Comparison of ENCODE assay signal across 9 cellular contexts in genomic region chr15:55282284-55282833, GRCh38. TPM values are rescaled to one million over a fixed set of nuclear protein-coding genes. Genes with fewer than 3 reads are reported as not detected.
DNase-seq lines count a peak whose midpoint lies in the region; ATAC-seq and TF ChIP-seq lines count a peak whose summit lies in the region.
"Had no signal": no experiment of that assay in that cellular context is flagged by ENCODE, and none has a peak within 500 bp of the region (broad histone marks: within the 10 kb centered on the region; RNA-seq: fewer than 3 reads in every experiment).

No MANE protein-coding gene starts in this region.

- H3K4me3 ChIP-seq in esophagus squamous epithelium (no peak overlapping the region), uterus (no peak overlapping the region)
- H3K4me3 ChIP-seq: A549 had no signal

- intact Hi-C loops in activated CD4-positive, alpha-beta T cell treated with anti-CD3 and anti-CD28 coated beads, Interleukin-2, amount 10 ng/mL, durations not matched to agents 24 days and 14 days (cut with micrococcal nuclease) = loop anchor here (5.0 kb wide), 1 partner anchor 35 kb away; the partner anchor contains the start of genes PIGB and PIGBOS1
- intact Hi-C loops in esophagus squamous epithelium (cut with DNase I) = no loop called here
- intact Hi-C loops in uterus (cut with DNase I; ENCODE audit: low total_unique reads) = no loop called here

- 66 to 98% methylated on average over 4 to 5 of the region's 5 CpGs for WGBS in esophagus squamous epithelium, 2 donors

- peak overlapping the region; percentile 55 for H3K4me3 Mint-ChIP-seq in activated CD4-positive, alpha-beta T cell treated with anti-CD3 and anti-CD28 coated beads, Interleukin-2, amount 10 ng/mL, durations not matched to agents 24 days and 14 days
- H3K4me3 Mint-ChIP-seq in T-helper 1 cell treated with Interleukin-12 subunit alpha and Interleukin-12 subunit beta and Interleukin-4 antibody, amounts not matched to agents 30 μg/mL and 1 μg/mL, for 36 hours = peak overlapping the region; percentile 57
- H3K4me3 Mint-ChIP-seq in stimulated activated naive B cell treated with anti-CD40 and anti-IgM and Interleukin-4, amounts not matched to agents 10 μg/mL and 1 μg/mL and 100 μg/mL, for 72 hours = no peak overlapping the region

- H3K4me1 ChIP-seq in esophagus squamous epithelium (peaks cover 0 to 65% (median 23%) of the 10 kb centered on the region in 3 donors), uterus (no peaks in the 10 kb centered on the region)

- no peaks in the 10 kb centered on the region for H3K27me3 Mint-ChIP-seq in activated CD4-positive, alpha-beta T cell treated with anti-CD3 and anti-CD28 coated beads, Interleukin-2, amount 10 ng/mL, durations not matched to agents 24 days and 14 days
- H3K27me3 Mint-ChIP-seq in T-helper 1 cell treated with Interleukin-12 subunit alpha and Interleukin-12 subunit beta and Interleukin-4 antibody, amounts not matched to agents 30 μg/mL and 1 μg/mL, for 36 hours (ENCODE audit: low read depth) = no peaks in the 10 kb centered on the region
- H3K27me3 Mint-ChIP-seq in stimulated activated naive B cell treated with anti-CD40 and anti-IgM and Interleukin-4, amounts not matched to agents 10 μg/mL and 1 μg/mL and 100 μg/mL, for 72 hours = no peaks in the 10 kb centered on the region

- H3K27ac Mint-ChIP-seq in activated CD4-positive, alpha-beta T cell treated with anti-CD3 and anti-CD28 coated beads, Interleukin-2, amount 10 ng/mL, durations not matched to agents 24 days and 14 days = peak overlapping the region; percentile 83
- peak overlapping the region; percentile 88 for H3K27ac Mint-ChIP-seq in T-helper 1 cell treated with Interleukin-12 subunit alpha and Interleukin-12 subunit beta and Interleukin-4 antibody, amounts not matched to agents 30 μg/mL and 1 μg/mL, for 36 hours
- peak overlapping the region; percentile 86 for H3K27ac Mint-ChIP-seq in stimulated activated naive B cell treated with anti-CD40 and anti-IgM and Interleukin-4, amounts not matched to agents 10 μg/mL and 1 μg/mL and 100 μg/mL, for 72 hours

- TF ChIP-seq POLR2A in esophagus squamous epithelium (IDR thresholded peaks at IDR 0.05) (no peak), uterus (IDR thresholded peaks at IDR 0.05) (no peak)

- H3K36me3 ChIP-seq in esophagus squamous epithelium = no peaks in the 10 kb centered on the region
- H3K36me3 ChIP-seq in uterus = no peaks in the 10 kb centered on the region

- no peaks in the 10 kb centered on the region for H3K9me3 Mint-ChIP-seq in activated CD4-positive, alpha-beta T cell treated with anti-CD3 and anti-CD28 coated beads, Interleukin-2, amount 10 ng/mL, durations not matched to agents 24 days and 14 days
- no peaks in the 10 kb centered on the region for H3K9me3 Mint-ChIP-seq in T-helper 1 cell treated with Interleukin-12 subunit alpha and Interleukin-12 subunit beta and Interleukin-4 antibody, amounts not matched to agents 30 μg/mL and 1 μg/mL, for 36 hours
- H3K9me3 Mint-ChIP-seq in stimulated activated naive B cell treated with anti-CD40 and anti-IgM and Interleukin-4, amounts not matched to agents 10 μg/mL and 1 μg/mL and 100 μg/mL, for 72 hours = no peaks in the 10 kb centered on the region

- no peaks in the 10 kb centered on the region for H3K9me3 ChIP-seq in esophagus squamous epithelium
- no peaks in the 10 kb centered on the region for H3K9me3 ChIP-seq in uterus
- H3K9me3 ChIP-seq: A549 had no signal

- no peak for ATAC-seq in stimulated activated naive B cell treated with anti-CD40 and anti-IgM and Interleukin-4, amounts not matched to agents 10 μg/mL and 1 μg/mL and 100 μg/mL, for 72 hours (replicated peaks)

- H3K27ac ChIP-seq in esophagus squamous epithelium = peak overlapping the region in 3 of 4 donors; percentile 36 to 71 (median 67)
- no peak overlapping the region for H3K27ac ChIP-seq in uterus
- H3K27ac ChIP-seq: A549 had no signal

- H3K36me3 Mint-ChIP-seq in activated CD4-positive, alpha-beta T cell treated with anti-CD3 and anti-CD28 coated beads, Interleukin-2, amount 10 ng/mL, durations not matched to agents 24 days and 14 days (ENCODE audit: low read depth) = peaks cover 42% of the 10 kb centered on the region
- peaks cover 28% of the 10 kb centered on the region for H3K36me3 Mint-ChIP-seq in T-helper 1 cell treated with Interleukin-12 subunit alpha and Interleukin-12 subunit beta and Interleukin-4 antibody, amounts not matched to agents 30 μg/mL and 1 μg/mL, for 36 hours (ENCODE audit: low read depth)
- H3K36me3 Mint-ChIP-seq in stimulated activated naive B cell treated with anti-CD40 and anti-IgM and Interleukin-4, amounts not matched to agents 10 μg/mL and 1 μg/mL and 100 μg/mL, for 72 hours = peaks cover 6 to 43% of the 10 kb centered on the region in 2 donors

- no peak for TF ChIP-seq CTCF in esophagus squamous epithelium (IDR thresholded peaks at IDR 0.05)
- no peak for TF ChIP-seq CTCF in uterus (IDR thresholded peaks at IDR 0.05)

- H3K27me3 ChIP-seq in esophagus squamous epithelium = no peaks in the 10 kb centered on the region
- no peaks in the 10 kb centered on the region for H3K27me3 ChIP-seq in uterus

- peaks cover 84% of the 10 kb centered on the region for H3K4me1 Mint-ChIP-seq in activated CD4-positive, alpha-beta T cell treated with anti-CD3 and anti-CD28 coated beads, Interleukin-2, amount 10 ng/mL, durations not matched to agents 24 days and 14 days
- H3K4me1 Mint-ChIP-seq in T-helper 1 cell treated with Interleukin-12 subunit alpha and Interleukin-12 subunit beta and Interleukin-4 antibody, amounts not matched to agents 30 μg/mL and 1 μg/mL, for 36 hours (ENCODE audit: low read depth) = peaks cover 88% of the 10 kb centered on the region
- peaks cover 58 to 87% of the 10 kb centered on the region in 2 donors for H3K4me1 Mint-ChIP-seq in stimulated activated naive B cell treated with anti-CD40 and anti-IgM and Interleukin-4, amounts not matched to agents 10 μg/mL and 1 μg/mL and 100 μg/mL, for 72 hours

- DNase-seq in activated CD4-positive, alpha-beta T cell treated with anti-CD3 and anti-CD28 coated beads, Interleukin-2, amount 10 ng/mL, durations not matched to agents 24 days and 14 days = peak; percentile 68
- no peak for DNase-seq in activated CD4-positive, alpha-beta T cell treated with anti-CD3 and anti-CD28 coated beads for 48 hours
- DNase-seq in esophagus squamous epithelium (lab: John Stamatoyannopoulos, UW) = no peak
- no peak for DNase-seq in stimulated activated naive B cell treated with anti-CD40 and anti-IgM and Interleukin-4, amounts not matched to agents 10 μg/mL and 1 μg/mL and 100 μg/mL, for 72 hours
- no peak for DNase-seq in uterus
- DNase-seq in DMS153 treated with DMSO at 0.1 percent for 48 hours (lab: John Stamatoyannopoulos, UW; ENCODE audit: unreplicated experiment) = no peak
- DNase-seq in cerebellum (ENCODE audit: low spot score) = no peak

RNA-seq across cellular contexts. Expression of gene RAB27A, which starts 7.3 kb away (rescaled TPM):
- 98.8 and 100 TPM in 2 replicates for total RNA-seq in activated CD4-positive, alpha-beta T cell treated with anti-CD3 and anti-CD28 coated beads, Interleukin-2, amount 10 ng/mL, durations not matched to agents 24 days and 14 days
- total RNA-seq in esophagus squamous epithelium (10 to 100 TPM in 3 of 4 donors, 1 to 10 TPM in 1; 8.7 to 16.2 (median 11.7) TPM), uterus (10 to 100 TPM in 3 of 4 donors, 1 to 10 TPM in 1; 6.4 to 32.9 (median 16.5) TPM), cerebellum (7.1 TPM)

RNA-seq across cellular contexts. Expression of gene PIGBOS1, which starts 36.6 kb away (rescaled TPM):
- total RNA-seq in activated CD4-positive, alpha-beta T cell treated with anti-CD3 and anti-CD28 coated beads, Interleukin-2, amount 10 ng/mL, durations not matched to agents 24 days and 14 days = 9.7 and 10.3 TPM in 2 replicates
- total RNA-seq in esophagus squamous epithelium (10 to 100 TPM in 2 of 4 donors, 1 to 10 TPM in 2; 2.6 to 13.5 (median 9.9) TPM), uterus (10 to 100 TPM in 3 of 4 donors, under 1 TPM in 1; 0.59 to 25.9 (median 14.2) TPM), cerebellum (5.6 TPM)

RNA-seq across cellular contexts. Expression of gene PIGB, which starts 36.7 kb away (rescaled TPM):
- total RNA-seq in activated CD4-positive, alpha-beta T cell treated with anti-CD3 and anti-CD28 coated beads, Interleukin-2, amount 10 ng/mL, durations not matched to agents 24 days and 14 days = 13.3 and 18.6 TPM in 2 replicates
- total RNA-seq in esophagus squamous epithelium (10 to 100 TPM in 3 of 4 donors, 1 to 10 TPM in 1; 5.9 to 16.5 (median 13.0) TPM), uterus (10 to 100 TPM in 2 of 4 donors, 1 to 10 TPM in 1, under 1 TPM in 1; 0.51 to 22.3 (median 10.9) TPM), cerebellum (12.1 TPM)

Comparison
In these comparisons a context has a peak if more than half of its experiments do, and no peak if none do; other contexts are left out.
1. H3K4me3 Mint-ChIP-seq: peak in activated CD4-positive, alpha-beta T cell treated with anti-CD3 and anti-CD28 coated beads, Interleukin-2, amount 10 ng/mL, durations not matched to agents 24 days and 14 days (single experiment) and T-helper 1 cell treated with Interleukin-12 subunit alpha and Interleukin-12 subunit beta and Interleukin-4 antibody, amounts not matched to agents 30 μg/mL and 1 μg/mL, for 36 hours (single experiment); none in stimulated activated naive B cell treated with anti-CD40 and anti-IgM and Interleukin-4, amounts not matched to agents 10 μg/mL and 1 μg/mL and 100 μg/mL, for 72 hours (0 of 2).
2. H3K27ac ChIP-seq: peak in esophagus squamous epithelium (3 of 4); none in uterus (0 of 2).
3. Peak in every context shown above with its lines, with median percentiles within 50 percentile points of each other: H3K27ac Mint-ChIP-seq.